Comparison of ENCODE assay signal across 39 cellular contexts in genomic region chr20:55348201-55348600, GRCh38.
"Had no signal": no experiment of that assay in that cellular context is flagged by ENCODE, and none has a peak within 500 bp of the region (broad histone marks: within the 10 kb centered on the region; RNA-seq: fewer than 3 reads in every experiment).

No MANE protein-coding gene starts in this region.

- ATAC-seq: activated CD8-positive, alpha-beta T cell treated with anti-CD3 and anti-CD28 coated beads for 36 hours; activated naive CD4-positive, alpha-beta T cell treated with anti-CD3 and anti-CD28 coated beads, Interleukin-2, amount 50 U/mL, for 72 hours; activated T-cell treated with anti-CD3 and anti-CD28 coated beads, Interleukin-2, amount 50 U/mL, for 4 hours; activated T-cell treated with anti-CD3 and anti-CD28 coated beads, Interleukin-2, amount 50 U/mL, for 72 hours; activated T-helper 17 cell treated with anti-CD3 and anti-CD28 coated beads, Interleukin-2, amount 50 U/mL, for 72 hours had no signal

- H3K36me3 ChIP-seq: adrenal gland, ascending aorta, cardiac muscle cell had no signal

- FAIRE-seq: bronchial epithelial cell, TTC549 had no signal

- H3K9me3 ChIP-seq: adrenal gland, ascending aorta had no signal

- H3K4me3 ChIP-seq: adrenal gland, ascending aorta, cardiac muscle cell had no signal

- H3K4me1 Mint-ChIP-seq: activated B cell treated with CpG ODN at 0.5 μM for 24 hours; activated CD4-positive, alpha-beta T cell treated with anti-CD3 and anti-CD28 coated beads, Interleukin-2, amount 10 ng/mL, durations not matched to agents 24 days and 14 days; activated naive CD8-positive, alpha-beta T cell treated with anti-CD3 and anti-CD28 coated beads for 36 hours; activated T-helper 17 cell treated with anti-CD3 and anti-CD28 coated beads, Interleukin-2, amount 50 U/mL, for 72 hours; central memory CD8-positive, alpha-beta T cell had no signal

- H3K27ac Mint-ChIP-seq: activated B cell treated with CpG ODN at 0.5 μM for 24 hours; activated CD4-positive, alpha-beta memory T cell treated with anti-CD3 and anti-CD28 coated beads for 36 hours; activated CD4-positive, alpha-beta T cell treated with anti-CD3 and anti-CD28 coated beads, Interleukin-2, amount 10 ng/mL, durations not matched to agents 24 days and 14 days; activated CD8-positive, alpha-beta T cell treated with anti-CD3 and anti-CD28 coated beads for 36 hours; activated naive CD4-positive, alpha-beta T cell treated with anti-CD3 and anti-CD28 coated beads for 36 hours; activated naive CD4-positive, alpha-beta T cell treated with anti-CD3 and anti-CD28 coated beads, Interleukin-2, amount 50 U/mL, for 72 hours; activated naive CD8-positive, alpha-beta T cell treated with anti-CD3 and anti-CD28 coated beads for 36 hours; activated T-cell treated with anti-CD3 and anti-CD28 coated beads, Interleukin-2, amount 50 U/mL, for 72 hours; activated T-helper 1 cell treated with anti-CD3 and anti-CD28 coated beads, Interleukin-12 subunit alpha, Interleukin-12 subunit beta, Interleukin-2, Interleukin-4 antibody, amounts not matched to agents 30 ng/mL and 10 ng/mL and 1 ng/mL, durations not matched to agents 14 hours and 24 hours and 36 hours; activated T-helper 17 cell treated with anti-CD3 and anti-CD28 coated beads, Interleukin-2, amount 50 U/mL, for 72 hours; brain; T-helper 1 cell treated with Interleukin-12 subunit alpha and Interleukin-12 subunit beta and Interleukin-4 antibody, amounts not matched to agents 30 μg/mL and 1 μg/mL, for 36 hours; T-helper 2 cell treated with Interferon-gamma antibody and Interleukin-4, amounts not matched to agents 5 μg/mL and 100 μg/mL, for 36 hours had no signal

- H3K27ac ChIP-seq: adrenal gland, ascending aorta, cardiac muscle cell, VCaP had no signal

- DNase-seq: activated B cell treated with CpG ODN at 0.5 μM for 24 hours; activated CD4-positive, alpha-beta memory T cell treated with anti-CD3 and anti-CD28 coated beads for 36 hours; activated CD4-positive, alpha-beta T cell treated with anti-CD3 and anti-CD28 coated beads for 4 hours; activated CD4-positive, alpha-beta T cell treated with anti-CD3 and anti-CD28 coated beads, Interleukin-2, amount 10 ng/mL, durations not matched to agents 24 days and 14 days; activated CD4-positive, alpha-beta T cell treated with anti-CD3 and anti-CD28 coated beads, Interleukin-2, amount 50 U/mL, for 1 hour; activated CD4-positive, alpha-beta T cell treated with anti-CD3 and anti-CD28 coated beads, Interleukin-2, amount 50 U/mL, for 4 hours; activated CD4-positive, CD25-positive, alpha-beta regulatory T cell treated with anti-CD3 and anti-CD28 coated beads, Interleukin-2, amount 50 U/mL, for 72 hours; activated CD8-positive, alpha-beta memory T cell treated with anti-CD3 and anti-CD28 coated beads, Interleukin-2, amount 50 U/mL, for 4 hours; activated CD8-positive, alpha-beta T cell treated with anti-CD3 and anti-CD28 coated beads for 36 hours; activated effector memory CD4-positive, alpha-beta T cell treated with anti-CD3 and anti-CD28 coated beads, Interleukin-2, amount 50 U/mL, for 16 hours; activated gamma-delta T cell treated with Interleukin-2 at 50 U/mL for 16 hours; activated naive CD4-positive, alpha-beta T cell; activated naive CD4-positive, alpha-beta T cell treated with anti-CD3 and anti-CD28 coated beads for 36 hours; activated naive CD4-positive, alpha-beta T cell treated with anti-CD3 and anti-CD28 coated beads, Interleukin-2, amount 50 U/mL, for 16 hours; activated naive CD8-positive, alpha-beta T cell treated with anti-CD3 and anti-CD28 coated beads for 36 hours; activated T-cell treated with anti-CD3 and anti-CD28 coated beads for 4 hours; activated T-cell treated with anti-CD3 and anti-CD28 coated beads, Interleukin-2, amount 50 U/mL, for 1 hour; activated T-cell treated with anti-CD3 and anti-CD28 coated beads, Interleukin-2, amount 50 U/mL, for 4 hours; activated T-cell treated with anti-CD3 and anti-CD28 coated beads, Interleukin-2, amount 50 U/mL, for 72 hours; adrenal gland; amniotic stem cell; anterior cingulate cortex; caudate nucleus; cerebellar nuclear complex; T-helper 1 cell; T-helper 2 cell; T-helper 9 cell had no signal

- H3K36me3 Mint-ChIP-seq: activated CD4-positive, alpha-beta memory T cell treated with anti-CD3 and anti-CD28 coated beads for 36 hours; activated naive CD8-positive, alpha-beta T cell treated with anti-CD3 and anti-CD28 coated beads for 36 hours; brain had no signal

- H3K4me1 ChIP-seq: adrenal gland, ascending aorta had no signal

- H3K27me3 Mint-ChIP-seq: activated B cell treated with CpG ODN at 0.5 μM for 24 hours; activated CD4-positive, alpha-beta memory T cell treated with anti-CD3 and anti-CD28 coated beads for 36 hours; activated CD4-positive, alpha-beta T cell treated with anti-CD3 and anti-CD28 coated beads, Interleukin-2, amount 10 ng/mL, durations not matched to agents 24 days and 14 days; activated CD8-positive, alpha-beta T cell treated with anti-CD3 and anti-CD28 coated beads for 36 hours; activated naive CD8-positive, alpha-beta T cell treated with anti-CD3 and anti-CD28 coated beads for 36 hours; activated T-helper 17 cell treated with anti-CD3 and anti-CD28 coated beads, Interleukin-2, amount 50 U/mL, for 72 hours; brain; central memory CD8-positive, alpha-beta T cell had no signal

- H3K27me3 ChIP-seq: adrenal gland, ascending aorta, cardiac muscle cell had no signal

- H3K4me3 Mint-ChIP-seq: activated B cell treated with CpG ODN at 0.5 μM for 24 hours; activated CD4-positive, alpha-beta memory T cell treated with anti-CD3 and anti-CD28 coated beads for 36 hours; activated CD4-positive, alpha-beta T cell treated with anti-CD3 and anti-CD28 coated beads, Interleukin-2, amount 10 ng/mL, durations not matched to agents 24 days and 14 days; activated CD8-positive, alpha-beta T cell treated with anti-CD3 and anti-CD28 coated beads for 36 hours; activated naive CD4-positive, alpha-beta T cell treated with anti-CD3 and anti-CD28 coated beads for 36 hours; activated naive CD8-positive, alpha-beta T cell treated with anti-CD3 and anti-CD28 coated beads for 36 hours; activated T-cell treated with anti-CD3 and anti-CD28 coated beads, Interleukin-2, amount 50 U/mL, for 4 hours; activated T-cell treated with anti-CD3 and anti-CD28 coated beads, Interleukin-2, amount 50 U/mL, for 72 hours; activated T-helper 1 cell treated with anti-CD3 and anti-CD28 coated beads, Interleukin-12 subunit alpha, Interleukin-12 subunit beta, Interleukin-2, Interleukin-4 antibody, amounts not matched to agents 30 ng/mL and 10 ng/mL and 1 ng/mL, durations not matched to agents 14 hours and 24 hours and 36 hours; activated T-helper 17 cell treated with anti-CD3 and anti-CD28 coated beads, Interleukin-2, amount 50 U/mL, for 72 hours; brain; central memory CD8-positive, alpha-beta T cell; T-helper 1 cell treated with Interleukin-12 subunit alpha and Interleukin-12 subunit beta and Interleukin-4 antibody, amounts not matched to agents 30 μg/mL and 1 μg/mL, for 36 hours; T-helper 2 cell treated with Interferon-gamma antibody and Interleukin-4, amounts not matched to agents 5 μg/mL and 100 μg/mL, for 36 hours had no signal
